ENCODE assay signal across 19 cellular contexts in genomic region chr2:3490191-3491158, GRCh38. TPM values are rescaled to one million over a fixed set of nuclear protein-coding genes. Genes with fewer than 3 reads are reported as not detected.
DNase-seq lines count a peak whose midpoint lies in the region; ATAC-seq, FAIRE-seq and TF ChIP-seq lines count a peak whose summit lies in the region.
"Had no signal": no experiment of that assay in that cellular context is flagged by ENCODE, and none has a peak within 500 bp of the region (broad histone marks: within the 10 kb centered on the region; RNA-seq: fewer than 3 reads in every experiment).

No MANE protein-coding gene starts in this region.

- no peak for DNase-seq in activated naive CD4-positive, alpha-beta T cell treated with anti-CD3 and anti-CD28 coated beads for 36 hours
- DNase-seq in left kidney (ENCODE audit: low read depth, low spot score), result peak; percentile 20
- DNase-seq in suprapubic skin (ENCODE audit: low spot score in 2 of 2), result peak; percentile 48 to 75
- no peak for DNase-seq in GM12892 (ENCODE audit: insufficient read length)
- DNase-seq: activated CD8-positive, alpha-beta memory T cell treated with anti-CD3 and anti-CD28 coated beads, Interleukin-2, amount 10 ng/mL, durations not matched to agents 7 days and 5 days; activated gamma-delta T cell treated with Interleukin-2 at 50 U/mL for 16 hours; body of pancreas; CD4-positive, alpha-beta memory T cell; DMS79; GM23248; NCI-H146; pancreas; SHP77 had no signal

- no peak for TF ChIP-seq EP300 in suprapubic skin (IDR thresholded peaks at IDR 0.05)

- H2AFZ ChIP-seq in OCI-LY1 (ENCODE audit: low read length), result no peak overlapping the region
- H2AFZ ChIP-seq: GM23248, hepatocyte had no signal

- H3K27me3 ChIP-seq in OCI-LY1 (ENCODE audit: insufficient read depth, low read length), result no peaks in the 10 kb centered on the region
- no peaks in the 10 kb centered on the region for H3K27me3 ChIP-seq in suprapubic skin
- H3K27me3 ChIP-seq: body of pancreas, hepatocyte, pancreas had no signal

- peak overlapping the region; percentile 35; the same call in 1 of the 2 replicates for H3K4me2 ChIP-seq in OCI-LY1 (ENCODE audit: low read length)
- H3K4me2 ChIP-seq: hepatocyte had no signal

- H3K4me3 ChIP-seq in OCI-LY1 (ENCODE audit: low read depth, low read length, poor library complexity, severe bottlenecking) (no peak overlapping the region), suprapubic skin (no peak overlapping the region)
- H3K4me3 ChIP-seq: body of pancreas, GM23248, hepatocyte, pancreas had no signal

- H3K9ac ChIP-seq in OCI-LY1 (ENCODE audit: low read length), result no peak overlapping the region
- H3K9ac ChIP-seq: GM23248 had no signal

- intact Hi-C loops in activated naive CD4-positive, alpha-beta T cell treated with anti-CD3 and anti-CD28 coated beads for 36 hours (cut with micrococcal nuclease), result no loop called here

- H3K4me3 Mint-ChIP-seq in activated naive CD4-positive, alpha-beta T cell treated with anti-CD3 and anti-CD28 coated beads, Interleukin-2, amount 50 U/mL, for 24 hours, result no peak overlapping the region
- no peak overlapping the region for H3K4me3 Mint-ChIP-seq in activated naive CD4-positive, alpha-beta T cell treated with anti-CD3 and anti-CD28 coated beads for 36 hours
- H3K4me3 Mint-ChIP-seq: activated CD8-positive, alpha-beta memory T cell treated with anti-CD3 and anti-CD28 coated beads, Interleukin-2, amount 10 ng/mL, durations not matched to agents 7 days and 5 days; CD4-positive, alpha-beta memory T cell had no signal

- TF ChIP-seq POLR2A in suprapubic skin (IDR thresholded peaks at IDR 0.05) (no peak), GM12892 (IDR thresholded peaks at IDR 0.05; ENCODE audit: low read depth, low read length) (no peak)

- no peaks in the 10 kb centered on the region for H3K27me3 Mint-ChIP-seq in activated naive CD4-positive, alpha-beta T cell treated with anti-CD3 and anti-CD28 coated beads, Interleukin-2, amount 50 U/mL, for 24 hours
- H3K27me3 Mint-ChIP-seq in activated naive CD4-positive, alpha-beta T cell treated with anti-CD3 and anti-CD28 coated beads for 36 hours (ENCODE audit: low read depth), result no peaks in the 10 kb centered on the region
- H3K27me3 Mint-ChIP-seq: activated CD8-positive, alpha-beta memory T cell treated with anti-CD3 and anti-CD28 coated beads, Interleukin-2, amount 10 ng/mL, durations not matched to agents 7 days and 5 days; CD4-positive, alpha-beta memory T cell had no signal

- no peaks in the 10 kb centered on the region for H4K20me1 ChIP-seq in OCI-LY1 (ENCODE audit: insufficient read depth, low read length)

- CTCF ChIA-PET in activated naive CD4-positive, alpha-beta T cell treated with anti-CD3 and anti-CD28 coated beads for 36 hours (lab: Charles Lee), result interaction anchor here (0.9 kb wide), 1 partner anchor 106 kb away, joined by 3 read pairs; no protein-coding TSS in a partner anchor

- no peaks in the 10 kb centered on the region for H3K9me2 ChIP-seq in OCI-LY1 (ENCODE audit: low read depth, low read length)

- FAIRE-seq in GM12892 (lab: Jason Lieb, UNC), result no peak
- FAIRE-seq: HTR-8/SVneo, pancreas had no signal

- peaks cover 7% of the 10 kb centered on the region; the same call in 1 of the 2 replicates for H3K36me3 ChIP-seq in OCI-LY1 (ENCODE audit: insufficient read depth, low read length)
- H3K36me3 ChIP-seq in suprapubic skin, result peaks cover 16% of the 10 kb centered on the region

- peak overlapping the region; percentile 59 for H3K27ac ChIP-seq in OCI-LY1 (ENCODE audit: low read depth, low read length, poor library complexity, severe bottlenecking)
- no peak overlapping the region for H3K27ac ChIP-seq in suprapubic skin
- H3K27ac ChIP-seq: body of pancreas, GM23248, hepatocyte, pancreas had no signal

- TF ChIP-seq CTCF in OCI-LY1 (IDR thresholded peaks at IDR 0.05; ENCODE audit: low read length) (no peak), suprapubic skin (IDR thresholded peaks at IDR 0.05) (no peak)

- peaks cover 3% of the 10 kb centered on the region for H3K4me1 Mint-ChIP-seq in activated naive CD4-positive, alpha-beta T cell treated with anti-CD3 and anti-CD28 coated beads, Interleukin-2, amount 50 U/mL, for 24 hours
- H3K4me1 Mint-ChIP-seq in activated naive CD4-positive, alpha-beta T cell treated with anti-CD3 and anti-CD28 coated beads for 36 hours (ENCODE audit: low read depth), result no peaks in the 10 kb centered on the region

- H3F3A ChIP-seq in OCI-LY1 (ENCODE audit: insufficient read depth, low read length), result no peaks in the 10 kb centered on the region

- ATAC-seq in GM21528 (IDR thresholded peaks at IDR 0.05; ENCODE audit: low FRiP score, unreplicated experiment) (no peak), GM21737 (IDR thresholded peaks at IDR 0.05; ENCODE audit: unreplicated experiment) (no peak)
- ATAC-seq: activated CD8-positive, alpha-beta memory T cell treated with anti-CD3 and anti-CD28 coated beads, Interleukin-2, amount 10 ng/mL, durations not matched to agents 7 days and 5 days; body of pancreas; pancreas had no signal

- no peaks in the 10 kb centered on the region for H3K9me3 Mint-ChIP-seq in activated naive CD4-positive, alpha-beta T cell treated with anti-CD3 and anti-CD28 coated beads, Interleukin-2, amount 50 U/mL, for 24 hours
- no peaks in the 10 kb centered on the region for H3K9me3 Mint-ChIP-seq in activated naive CD4-positive, alpha-beta T cell treated with anti-CD3 and anti-CD28 coated beads for 36 hours
- H3K9me3 Mint-ChIP-seq: CD4-positive, alpha-beta memory T cell had no signal

- WGBS in suprapubic skin, result 70% methylated on average over 25 of the region's 27 CpGs

- no peaks in the 10 kb centered on the region for H3K9me3 ChIP-seq in OCI-LY1 (ENCODE audit: low read length)
- no peaks in the 10 kb centered on the region for H3K9me3 ChIP-seq in suprapubic skin
- H3K9me3 ChIP-seq: body of pancreas, pancreas had no signal

- peaks cover 2% of the 10 kb centered on the region for H3K36me3 Mint-ChIP-seq in activated naive CD4-positive, alpha-beta T cell treated with anti-CD3 and anti-CD28 coated beads, Interleukin-2, amount 50 U/mL, for 24 hours
- H3K36me3 Mint-ChIP-seq in activated naive CD4-positive, alpha-beta T cell treated with anti-CD3 and anti-CD28 coated beads for 36 hours (ENCODE audit: low read depth), result peaks cover 5% of the 10 kb centered on the region
- H3K36me3 Mint-ChIP-seq: activated CD8-positive, alpha-beta memory T cell treated with anti-CD3 and anti-CD28 coated beads, Interleukin-2, amount 10 ng/mL, durations not matched to agents 7 days and 5 days had no signal

- no peaks in the 10 kb centered on the region for H3K79me2 ChIP-seq in OCI-LY1 (ENCODE audit: insufficient read depth, low read length)
- H3K79me2 ChIP-seq: hepatocyte had no signal

- H3K4me1 ChIP-seq in OCI-LY1 (ENCODE audit: insufficient read depth, low read length, severe bottlenecking) (peaks cover 48% of the 10 kb centered on the region), suprapubic skin (peaks cover 10% of the 10 kb centered on the region)

- H3K27ac Mint-ChIP-seq in activated naive CD4-positive, alpha-beta T cell treated with anti-CD3 and anti-CD28 coated beads, Interleukin-2, amount 50 U/mL, for 24 hours, result peak overlapping the region; percentile 36
- H3K27ac Mint-ChIP-seq in activated naive CD4-positive, alpha-beta T cell treated with anti-CD3 and anti-CD28 coated beads for 36 hours, result no peak overlapping the region
- H3K27ac Mint-ChIP-seq: activated CD8-positive, alpha-beta memory T cell treated with anti-CD3 and anti-CD28 coated beads, Interleukin-2, amount 10 ng/mL, durations not matched to agents 7 days and 5 days; CD4-positive, alpha-beta memory T cell had no signal

RNA-seq across cellular contexts. Expression of gene ADI1, which starts 28.9 kb away (rescaled TPM):
- total RNA-seq in activated naive CD4-positive, alpha-beta T cell treated with anti-CD3 and anti-CD28 coated beads for 36 hours, result 10 to 100 TPM; 45.6 to 49.8 TPM
- total RNA-seq in suprapubic skin, result 10 to 100 TPM; 39.2 to 54.4 (median 45.4) TPM
- polyA plus RNA-seq in GM12892 (2012; ENCODE audit: missing spikeins), result 15.3 TPM

Comparison
In these comparisons a context has a peak if more than half of its experiments do, and no peak if none do; other contexts are left out.
1. DNase-seq: peak in left kidney (single experiment) and suprapubic skin (2 of 2); none in activated naive CD4-positive, alpha-beta T cell treated with anti-CD3 and anti-CD28 coated beads for 36 hours (single experiment) and GM12892 (single experiment).